Comparison of ENCODE assay signal across 13 cellular contexts in genomic region chr17:880871-881269, GRCh38.
DNase-seq lines count a peak whose midpoint lies in the region; ATAC-seq and TF ChIP-seq lines count a peak whose summit lies in the region.
"Had no signal": no experiment of that assay in that cellular context is flagged by ENCODE, and none has a peak within 500 bp of the region (broad histone marks: within the 10 kb centered on the region; RNA-seq: fewer than 3 reads in every experiment).

No MANE protein-coding gene starts in this region.

- H3K4me3 Mint-ChIP-seq in activated T-cell treated with anti-CD3 and anti-CD28 coated beads, Interleukin-2, amount 50 U/mL, for 4 hours: no peak overlapping the region
- H3K4me3 Mint-ChIP-seq: natural killer cell treated with Interleukin-12 subunit alpha and Interleukin-12 subunit beta and Interleukin-15 and Interleukin-18, amount 100 ng/mL, for 72 hours; stimulated activated naive B cell treated with anti-CD40 and anti-IgM and Interleukin-4, amounts not matched to agents 10 μg/mL and 1 μg/mL and 100 μg/mL, for 72 hours had no signal

- H3K36me3 ChIP-seq in gastroesophageal sphincter (no peaks in the 10 kb centered on the region), ovary (no peaks in the 10 kb centered on the region), urinary bladder (ENCODE audit: insufficient read depth) (no peaks in the 10 kb centered on the region)

- TF ChIP-seq EP300 in gastroesophageal sphincter (IDR thresholded peaks at IDR 0.05) (no peak), ovary (IDR thresholded peaks at IDR 0.05) (no peak)

- H3K4me1 ChIP-seq in gastroesophageal sphincter (peaks cover 0 to 69% (median 30%) of the 10 kb centered on the region in 3 donors), ovary (ENCODE audit: insufficient read depth) (peaks cover 18% of the 10 kb centered on the region), urinary bladder (ENCODE audit: insufficient read depth) (peaks cover 2% of the 10 kb centered on the region)

- H3K36me3 Mint-ChIP-seq in activated T-cell treated with anti-CD3 and anti-CD28 coated beads, Interleukin-2, amount 50 U/mL, for 4 hours (ENCODE audit: insufficient read depth): no peaks in the 10 kb centered on the region
- H3K36me3 Mint-ChIP-seq: natural killer cell treated with Interleukin-12 subunit alpha and Interleukin-12 subunit beta and Interleukin-15 and Interleukin-18, amount 100 ng/mL, for 72 hours; stimulated activated naive B cell treated with anti-CD40 and anti-IgM and Interleukin-4, amounts not matched to agents 10 μg/mL and 1 μg/mL and 100 μg/mL, for 72 hours had no signal

- intact Hi-C loops in ovary (cut with DNase I): loop anchor here in 1 of 4 donors (5.0 kb wide), 1 partner anchor 1426 kb away; no protein-coding TSS in a partner anchor

- peaks cover 11% of the 10 kb centered on the region for H3K4me1 Mint-ChIP-seq in activated T-cell treated with anti-CD3 and anti-CD28 coated beads, Interleukin-2, amount 50 U/mL, for 4 hours (ENCODE audit: low read depth)

- no peaks in the 10 kb centered on the region for H3K9me3 ChIP-seq in gastroesophageal sphincter
- no peaks in the 10 kb centered on the region for H3K9me3 ChIP-seq in ovary

- WGBS in gastroesophageal sphincter (ENCODE audit: low coverage in 1 of 2), 2 donors: 70 to 80% methylated on average over 6 to 7 of the region's 10 CpGs
- WGBS in ovary, 3 donors: 57 to 64% (median 60%) methylated on average over 10 of the region's 10 CpGs
- 61% methylated on average over 10 of the region's 10 CpGs for WGBS in urinary bladder

- no peak overlapping the region for H3K4me3 ChIP-seq in gastroesophageal sphincter
- no peak overlapping the region for H3K4me3 ChIP-seq in ovary
- H3K4me3 ChIP-seq in urinary bladder (ENCODE audit: low read depth, low read length): no peak overlapping the region

- H3K27me3 Mint-ChIP-seq in activated T-cell treated with anti-CD3 and anti-CD28 coated beads, Interleukin-2, amount 50 U/mL, for 4 hours (ENCODE audit: low read depth): peaks cover 39% of the 10 kb centered on the region

- TF ChIP-seq CTCF in gastroesophageal sphincter (IDR thresholded peaks at IDR 0.05) (no peak), ovary (IDR thresholded peaks at IDR 0.05) (no peak)

- TF ChIP-seq POLR2A in gastroesophageal sphincter (IDR thresholded peaks at IDR 0.05): no peak
- no peak for TF ChIP-seq POLR2A in ovary (IDR thresholded peaks at IDR 0.05)
- TF ChIP-seq POLR2A in GM18505 (IDR thresholded peaks at IDR 0.05; ENCODE audit: borderline replicate concordance, extremely low read depth, insufficient read depth, insufficient read length): no peak

- H3K27me3 ChIP-seq in gastroesophageal sphincter (no peaks in the 10 kb centered on the region), ovary (no peaks in the 10 kb centered on the region)

- H3K27ac ChIP-seq in angular gyrus (ENCODE audit: low read depth, low read length): peak overlapping the region; percentile 48
- H3K27ac ChIP-seq in gastroesophageal sphincter: peak overlapping the region in 3 of 4 donors; percentile 74 to 91 (median 88)
- H3K27ac ChIP-seq in ovary: peak overlapping the region; percentile 16 to 50
- H3K27ac ChIP-seq in urinary bladder (ENCODE audit: low read depth): peak overlapping the region; percentile 28

- no peak for ATAC-seq in gastroesophageal sphincter
- no peak for ATAC-seq in GM18505 (IDR thresholded peaks at IDR 0.05; ENCODE audit: unreplicated experiment)
- no peak for ATAC-seq in activated T-cell treated with anti-CD3 and anti-CD28 coated beads, Interleukin-2, amount 50 U/mL, for 4 hours
- ATAC-seq: natural killer cell treated with Interleukin-12 subunit alpha and Interleukin-12 subunit beta and Interleukin-15 and Interleukin-18, amount 100 ng/mL, for 72 hours; stimulated activated naive B cell treated with anti-CD40 and anti-IgM and Interleukin-4, amounts not matched to agents 10 μg/mL and 1 μg/mL and 100 μg/mL, for 72 hours had no signal

- H3K9me3 Mint-ChIP-seq in activated T-cell treated with anti-CD3 and anti-CD28 coated beads, Interleukin-2, amount 50 U/mL, for 4 hours: no peaks in the 10 kb centered on the region
- H3K9me3 Mint-ChIP-seq: natural killer cell treated with Interleukin-12 subunit alpha and Interleukin-12 subunit beta and Interleukin-15 and Interleukin-18, amount 100 ng/mL, for 72 hours; stimulated activated naive B cell treated with anti-CD40 and anti-IgM and Interleukin-4, amounts not matched to agents 10 μg/mL and 1 μg/mL and 100 μg/mL, for 72 hours had no signal

- DNase-seq in ovary (no peak), NCI-H1436 (lab: John Stamatoyannopoulos, UW) (no peak)
- no peak for DNase-seq in activated T-cell treated with anti-CD3 and anti-CD28 coated beads, Interleukin-2, amount 50 U/mL, for 4 hours
- DNase-seq: activated CD8-positive, alpha-beta memory T cell treated with anti-CD3 and anti-CD28 coated beads, Interleukin-2, amount 50 U/mL, for 4 hours; NCI-H1417 treated with DMSO at 0.1 percent for 48 hours; NCI-H526 treated with DMSO at 0.1 percent for 48 hours; SHP77; stimulated activated naive B cell treated with anti-CD40 and anti-IgM and Interleukin-4, amounts not matched to agents 10 μg/mL and 1 μg/mL and 100 μg/mL, for 72 hours had no signal

Comparison
In these comparisons a context has a peak if more than half of its experiments do, and no peak if none do; other contexts are left out.
1. H3K27ac ChIP-seq: peak in every context shown above with its lines; median percentile 88 in gastroesophageal sphincter; 48 in angular gyrus; 33 in ovary; 28 in urinary bladder.